ENCODE assay signal across 11 cellular contexts in genomic region chr15:73630030-73630429, GRCh38.
A peak's percentile ranks its signal among the peaks of the same experiment; 100 is the strongest.
DNase-seq lines count a peak whose midpoint lies in the region; TF ChIP-seq lines count a peak whose summit lies in the region.
"Had no signal": no experiment of that assay in that cellular context is flagged by ENCODE, and none has a peak within 500 bp of the region (broad histone marks: within the 10 kb centered on the region; RNA-seq: fewer than 3 reads in every experiment).

No MANE protein-coding gene starts in this region.

- H3K4me3 ChIP-seq in DOHH2 (ENCODE audit: low read length) (no peak overlapping the region), duodenal mucosa (ENCODE audit: low read depth in 1 of 2, low read length in 2 of 2) (peak overlapping the region; percentile 4 to 83), parathyroid adenoma (ENCODE audit: low read depth, low read length) (no peak overlapping the region)

- H3K9ac ChIP-seq in duodenal mucosa (ENCODE audit: low read depth in 1 of 2, low read length in 2 of 2) (peak overlapping the region in 1 of 2 donors; percentile 83), parathyroid adenoma (no peak overlapping the region)

- no peaks in the 10 kb centered on the region for H3K27me3 ChIP-seq in DOHH2 (ENCODE audit: control insufficient read depth, low read length)
- H3K27me3 ChIP-seq in duodenal mucosa (ENCODE audit: control insufficient read depth in 1 of 2, insufficient read depth in 2 of 2, low read length in 2 of 2): no peaks in the 10 kb centered on the region
- H3K27me3 ChIP-seq in parathyroid adenoma (ENCODE audit: control insufficient read depth, insufficient read depth, low read length): no peaks in the 10 kb centered on the region
- H3K27me3 ChIP-seq: Peyer's patch had no signal

- no peaks in the 10 kb centered on the region for H3K9me2 ChIP-seq in DOHH2 (replicated peaks; ENCODE audit: control insufficient read depth, low read length)

- peaks cover 42% of the 10 kb centered on the region for H4K20me1 ChIP-seq in DOHH2 (ENCODE audit: control insufficient read depth, insufficient read depth, low read depth, low read length)

- no peaks in the 10 kb centered on the region for H3F3A ChIP-seq in DOHH2 (ENCODE audit: control insufficient read depth, insufficient read depth)

- peaks cover 79% of the 10 kb centered on the region for H3K79me2 ChIP-seq in DOHH2 (ENCODE audit: control insufficient read depth, low read length)
- peaks cover 10% of the 10 kb centered on the region for H3K79me2 ChIP-seq in parathyroid adenoma

- peak; percentile 75 to 86 for DNase-seq in NCI-H524 (lab: John Stamatoyannopoulos, UW)
- no peak for DNase-seq in stimulated activated naive CD4-positive, alpha-beta T cell (lab: John Stamatoyannopoulos, UW)
- DNase-seq in GM13977 (ENCODE audit: low spot score): no peak
- DNase-seq in GM10266 (ENCODE audit: extremely low spot score): no peak
- DNase-seq in amygdala (lab: John Stamatoyannopoulos, UW): no peak
- DNase-seq: activated naive CD4-positive, alpha-beta T cell treated with anti-CD3 and anti-CD28 coated beads, Interleukin-2, amount 10 ng/mL, durations not matched to agents 7 days and 5 days; left colon; Peyer's patch had no signal

- H3K4me2 ChIP-seq in DOHH2 (ENCODE audit: low read length) (peak overlapping the region; percentile 80), parathyroid adenoma (ENCODE audit: low read length) (peak overlapping the region; percentile 39)

- H3K4me1 ChIP-seq in DOHH2 (ENCODE audit: control insufficient read depth, low read length) (peaks cover 59% of the 10 kb centered on the region), duodenal mucosa (ENCODE audit: control insufficient read depth in 1 of 2, insufficient read depth in 2 of 2, low read length in 2 of 2) (peaks cover 34 to 69% of the 10 kb centered on the region in 2 donors), parathyroid adenoma (peaks cover 8% of the 10 kb centered on the region)

- TF ChIP-seq CTCF in DOHH2 (IDR thresholded peaks at IDR 0.05; ENCODE audit: low read depth, low read length, poor library complexity, severe bottlenecking) (no peak), parathyroid adenoma (IDR thresholded peaks at IDR 0.05) (no peak), GM13977 (IDR thresholded peaks at IDR 0.05; ENCODE audit: extremely low read depth, insufficient read depth, missing control alignments) (no peak), GM10266 (IDR thresholded peaks at IDR 0.05; ENCODE audit: control insufficient read depth, insufficient read depth, low read depth, missing control alignments) (no peak)

- in situ Hi-C loops in GM13977 (cut with MboI; ENCODE audit: low pct_unique_long_range_greater_than_20kb, low sequenced_read_pairs, unreplicated experiment): no loop called here

- H2AFZ ChIP-seq in parathyroid adenoma: no peak overlapping the region

- H3K27ac ChIP-seq in DOHH2 (ENCODE audit: low read depth, low read length) (no peak overlapping the region), duodenal mucosa (ENCODE audit: low read depth, low read length) (no peak overlapping the region), parathyroid adenoma (no peak overlapping the region)

- H3K9me3 ChIP-seq in DOHH2 (ENCODE audit: control insufficient read depth, insufficient read depth, low read length): no peaks in the 10 kb centered on the region
- no peaks in the 10 kb centered on the region for H3K9me3 ChIP-seq in duodenal mucosa (ENCODE audit: control insufficient read depth in 1 of 2, low read length in 2 of 2)
- H3K9me3 ChIP-seq in parathyroid adenoma (ENCODE audit: control insufficient read depth, low read length): no peaks in the 10 kb centered on the region
- H3K9me3 ChIP-seq: Peyer's patch had no signal

- H3K36me3 ChIP-seq in DOHH2 (ENCODE audit: control insufficient read depth, low read length) (no peaks in the 10 kb centered on the region), duodenal mucosa (ENCODE audit: control insufficient read depth in 1 of 2, insufficient read depth in 2 of 2, low read length in 2 of 2) (no peaks in the 10 kb centered on the region), parathyroid adenoma (ENCODE audit: control insufficient read depth, insufficient read depth, low read length) (no peaks in the 10 kb centered on the region)
- H3K36me3 ChIP-seq: Peyer's patch had no signal

Comparison
In these comparisons a context has a peak if more than half of its experiments do, and no peak if none do; other contexts are left out.
1. H3K4me3 ChIP-seq: peak in duodenal mucosa (2 of 2); none in DOHH2 (single experiment) and parathyroid adenoma (single experiment).
2. DNase-seq: peak in NCI-H524 (2 of 2); none in stimulated activated naive CD4-positive, alpha-beta T cell (0 of 6), GM13977 (single experiment), GM10266 (single experiment) and amygdala (0 of 56).